Comparison of ENCODE assay signal across 19 cellular contexts in the genomic region with DNA sequence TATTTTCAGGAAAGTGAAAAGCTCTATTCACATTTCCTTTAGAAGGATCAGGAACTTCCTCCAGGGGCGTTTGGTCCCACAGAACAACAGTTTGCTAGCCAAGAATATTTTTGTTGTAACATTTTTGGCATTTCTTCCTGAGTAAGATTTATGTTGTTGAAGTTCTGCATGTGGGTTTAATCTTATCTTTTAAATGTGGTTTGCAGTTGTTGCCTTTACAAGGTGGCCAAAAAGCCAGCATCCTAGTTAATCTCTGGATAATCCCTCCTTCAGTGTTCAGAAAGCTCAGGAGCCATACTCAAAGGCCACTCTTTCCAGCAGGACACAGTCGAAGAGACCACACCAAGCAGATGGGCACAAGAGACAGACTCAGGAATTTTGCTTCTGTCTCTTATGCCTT. TPM values are rescaled to one million over a fixed set of nuclear protein-coding genes. Genes with fewer than 3 reads are reported as not detected.
A peak's percentile ranks its signal among the peaks of the same experiment; 100 is the strongest.
DNase-seq lines count a peak whose midpoint lies in the region; ATAC-seq, FAIRE-seq and TF ChIP-seq lines count a peak whose summit lies in the region.
"Had no signal": no experiment of that assay in that cellular context is flagged by ENCODE, and none has a peak within 500 bp of the region (broad histone marks: within the 10 kb centered on the region; RNA-seq: fewer than 3 reads in every experiment).

No MANE protein-coding gene starts in this region.

- H4K20me1 ChIP-seq in K562 (replicated peaks; ENCODE audit: control insufficient read depth, insufficient read depth, low read length): no peaks in the 10 kb centered on the region

- no peak overlapping the region for H3K4me2 ChIP-seq in K562 (ENCODE audit: insufficient read depth, low read length)

- H3K4me1 ChIP-seq in K562 (replicated peaks in 1 of 2; ENCODE audit: control insufficient read depth in 2 of 2, insufficient read depth in 2 of 2, low read length in 2 of 2) (no peaks in the 10 kb centered on the region; a peak in 2 of 5 replicates), iPS DF 6.9 (ENCODE audit: control insufficient read depth, insufficient read depth, low read length) (peaks cover 2% of the 10 kb centered on the region; the same call in 1 of the 2 replicates), BE2C (peaks cover 3% of the 10 kb centered on the region; the same call in 1 of the 2 replicates), right lobe of liver (no peaks in the 10 kb centered on the region)
- H3K4me1 ChIP-seq: prostate gland had no signal

- no peak for TF ChIP-seq EP300 in K562 (IDR thresholded peaks at IDR 0.05; ENCODE audit: low read length)

- H3K9ac ChIP-seq in K562 (ENCODE audit: insufficient read depth in 1 of 2, low read depth in 2 of 2, low read length in 2 of 2): no peak overlapping the region

- H3K36me3 ChIP-seq in K562 (ENCODE audit: control insufficient read depth, insufficient read depth, low read length) (no peaks in the 10 kb centered on the region), iPS DF 6.9 (ENCODE audit: control insufficient read depth, insufficient read depth, low read length) (no peaks in the 10 kb centered on the region), BE2C (no peaks in the 10 kb centered on the region), right lobe of liver (no peaks in the 10 kb centered on the region)
- H3K36me3 ChIP-seq: gastrocnemius medialis, prostate gland had no signal

- in situ Hi-C loops in K562 (cut with MboI): no loop called here

- TF ChIP-seq POLR2A in K562 (conservative IDR thresholded peaks at IDR 0.05): no peak
- TF ChIP-seq POLR2A in right lobe of liver (IDR thresholded peaks at IDR 0.05): no peak

- FAIRE-seq in K562 (lab: Jason Lieb, UNC): no peak
- FAIRE-seq: colon had no signal

- peak; percentile 6 to 19; a peak in 1 of 4 replicates for TF ChIP-seq RAD21 in K562 (CRISPR knock-in tag; conservative IDR thresholded peaks at IDR 0.05 in 1 of 2, IDR thresholded peaks at IDR 0.05 in 1 of 2)

- H3K79me2 ChIP-seq in K562 (ENCODE audit: control insufficient read depth, insufficient read depth, low read length): no peaks in the 10 kb centered on the region

- DNase-seq in AG10803 (ENCODE audit: low read depth) (peak; percentile 59), NCI-H524 treated with DMSO at 0.1 percent for 48 hours (lab: John Stamatoyannopoulos, UW) (peak; percentile 33), K562 (ENCODE audit: extremely low read depth in 1 of 4, low spot score in 3 of 4) (peak in 1 of 4 experiments; percentile 21), iPS DF 6.9 (ENCODE audit: low read depth, low spot score) (no peak), NCI-H510A treated with DMSO at 0.1 percent for 48 hours (lab: John Stamatoyannopoulos, UW) (no peak), NCI-H2029 (lab: John Stamatoyannopoulos, UW) (no peak), BE2C (no peak), right lobe of liver (no peak)
- DNase-seq: ACHN; activated CD4-positive, alpha-beta T cell treated with anti-CD3 and anti-CD28 coated beads, Interleukin-2, amount 50 U/mL, for 1 hour; CD8-positive, alpha-beta T cell; gastrocnemius medialis; NCI-H187; NCI-H446 treated with DMSO at 0.1 percent for 48 hours; T-helper 1 cell had no signal

- H3K27ac ChIP-seq in K562 (ENCODE audit: extremely low read depth, low read depth, low read length): no peak overlapping the region
- H3K27ac ChIP-seq in iPS DF 6.9 (ENCODE audit: low read length): peak overlapping the region; percentile 68
- no peak overlapping the region for H3K27ac ChIP-seq in right lobe of liver
- H3K27ac ChIP-seq: gastrocnemius medialis, prostate gland had no signal

- H3K9me1 ChIP-seq in K562 (ENCODE audit: control insufficient read depth, insufficient read depth, low read length): no peaks in the 10 kb centered on the region

- 0% methylated on average over 2 of the region's 2 CpGs for WGBS in K562 (ENCODE audit: insufficient coverage, low coverage, missing lambda C conversion rate)
- WGBS in iPS DF 6.9 (ENCODE audit: insufficient coverage, insufficient read length): no CpG with 5 or more reads among the region's 2 CpGs
- 8% methylated on average over 2 of the region's 2 CpGs for WGBS in right lobe of liver (ENCODE audit: insufficient coverage, low coverage, low lambda C conversion rate, missing lambda C conversion rate)

- ATAC-seq in K562: peak; percentile 31; the same call in 1 of the 3 replicates
- ATAC-seq in right lobe of liver: no peak
- ATAC-seq: CD8-positive, alpha-beta T cell; gastrocnemius medialis had no signal

- CTCF ChIA-PET in K562 (lab: Yijun Ruan, JAX; ENCODE audit: low intra/inter-chr PET ratio): no interaction called here

- no TSS peak for BruUV-seq in K562 (replicated peaks; lab: Mats Ljungman, UMichigan)

- H3K9me3 ChIP-seq in K562 (replicated peaks; ENCODE audit: control insufficient read depth, insufficient read depth, low read depth, low read length): no peaks in the 10 kb centered on the region
- no peaks in the 10 kb centered on the region for H3K9me3 ChIP-seq in iPS DF 6.9 (ENCODE audit: control insufficient read depth, insufficient read depth, low read length)
- H3K9me3 ChIP-seq in BE2C: no peaks in the 10 kb centered on the region
- no peaks in the 10 kb centered on the region for H3K9me3 ChIP-seq in right lobe of liver
- H3K9me3 ChIP-seq: gastrocnemius medialis, prostate gland had no signal

- H3K4me3 ChIP-seq in AG10803 (ENCODE audit: low read length) (no peak overlapping the region), K562 (no peak overlapping the region), iPS DF 6.9 (ENCODE audit: low read length) (no peak overlapping the region), BE2C (ENCODE audit: low read depth, low read length) (no peak overlapping the region), right lobe of liver (no peak overlapping the region)
- H3K4me3 ChIP-seq: gastrocnemius medialis, prostate gland had no signal

- H2AFZ ChIP-seq in K562 (ENCODE audit: low read depth, low read length): no peak overlapping the region

- peaks cover 18 to 30% of the 10 kb centered on the region in 2 experiments for H3K27me3 ChIP-seq in K562 (ENCODE audit: control insufficient read depth in 2 of 2, insufficient read depth in 2 of 2, low read length in 2 of 2)
- H3K27me3 ChIP-seq in iPS DF 6.9 (ENCODE audit: control insufficient read depth, insufficient read depth, low read length): no peaks in the 10 kb centered on the region
- H3K27me3 ChIP-seq in BE2C: no peaks in the 10 kb centered on the region
- no peaks in the 10 kb centered on the region for H3K27me3 ChIP-seq in right lobe of liver
- H3K27me3 ChIP-seq: gastrocnemius medialis had no signal

- POLR2A ChIA-PET in K562 (lab: Yijun Ruan, JAX): interaction anchor here (0.7 to 1.6 kb wide), 2 partner anchors 10 to 22 kb away, joined by 3 to 5 read pairs; no protein-coding TSS in a partner anchor

- intact Hi-C loops in K562 (cut with micrococcal nuclease) (no loop called here), right lobe of liver (cut with DNase I) (no loop called here)

- peak; percentile 20; the same call in 1 of the 2 replicates for TF ChIP-seq CTCF in AG10803 (conservative IDR thresholded peaks at IDR 0.05; ENCODE audit: low read length)
- TF ChIP-seq CTCF in K562 (IDR thresholded peaks at IDR 0.05 in 2 of 3, conservative IDR thresholded peaks at IDR 0.05 in 1 of 3; ENCODE audit: insufficient read depth in 2 of 3, low read depth in 1 of 3, low read length in 3 of 3): no peak
- TF ChIP-seq CTCF in BE2C (IDR thresholded peaks at IDR 0.05; ENCODE audit: low read depth, low read length): no peak
- TF ChIP-seq CTCF in right lobe of liver (IDR thresholded peaks at IDR 0.05): no peak

RNA-seq across cellular contexts. Expression of a gene that starts 30.0 kb away (rescaled TPM):
- total RNA-seq in K562 (2011; cell fraction: chromatin; rRNA removed; ENCODE audit: low replicate concordance): 0.23 and 1.2 TPM in 2 replicates
- total RNA-seq in K562 (2011; cell fraction: nucleolus; rRNA removed): 0.26 and 0.33 TPM in 2 replicates
- 0.22 and 0.92 TPM in 2 replicates for total RNA-seq in K562 (2011; cell fraction: nucleoplasm; rRNA removed)
- total RNA-seq in K562 (2014; rRNA removed) (0.09 and 0.29 TPM in 2 replicates), K562 (2014; rRNA removed; fragmentation: Illumina TruSeq; extraction: Trizol) (0.26 and 0.33 TPM in 2 replicates), K562 (2015; rRNA removed; fragmentation: Illumina TruSeq; extraction: Trizol) (0.11 and 0.43 TPM in 2 replicates), K562 (2021) (0.54 and 0.55 TPM in 2 replicates), right lobe of liver (under 1 TPM in 5 of 6 experiments, not detected in 1; 0.05 to 0.68 (median 0.27) TPM)
- polyA plus RNA-seq in K562 (2011; rRNA removed) (0.37 and 0.54 TPM in 2 replicates), K562 (2014; fragmentation: Illumina TruSeq; extraction: Trizol) (0.22 and 0.28 TPM in 2 replicates), K562 (2014; fragmentation: Nextera tagmentation; extraction: Ambion mirVana) (under 1 TPM; 0.10 to 0.18 TPM), K562 (2014; rRNA removed) (0.27 and 1.2 TPM in 2 replicates)
- polyA plus RNA-seq in K562 (2011; cell fraction: cytosol; rRNA removed): 0.13 and 0.16 TPM in 2 replicates
- polyA plus RNA-seq in K562 (2011; cell fraction: nucleus; rRNA removed): 0.24 and 0.28 TPM in 2 replicates
- polyA plus RNA-seq in K562 (2012): 0.29 and 0.38 TPM in 2 replicates
- 0.81 and 0.96 TPM in 2 replicates for polyA minus RNA-seq in K562 (2011; rRNA and poly(A)+ RNA removed)
- polyA minus RNA-seq in K562 (2011; cell fraction: cytosol; rRNA and poly(A)+ RNA removed): 1.3 TPM in 1 of 2 replicates, not detected in the other
- 0.33 TPM in 1 of 2 replicates, not detected in the other for polyA minus RNA-seq in K562 (2011; cell fraction: nucleus; rRNA and poly(A)+ RNA removed)
- not detected for polyA plus RNA-seq in BE2C (2012; ENCODE audit: insufficient read depth, insufficient read length, low read depth)
- total RNA-seq: mesothelial cell of epicardium had no signal
- polyA plus RNA-seq: neural cell had no signal

RNA-seq across cellular contexts. Expression of a gene that starts 53.3 kb away (rescaled TPM):
- total RNA-seq in K562 (2011; cell fraction: chromatin; rRNA removed; ENCODE audit: low replicate concordance): 34.6 and 71.6 TPM in 2 replicates
- total RNA-seq in K562 (2011; cell fraction: nucleolus; rRNA removed): 12.8 and 16.8 TPM in 2 replicates
- 30.2 and 45.5 TPM in 2 replicates for total RNA-seq in K562 (2011; cell fraction: nucleoplasm; rRNA removed)
- 20.7 and 23.5 TPM in 2 replicates for total RNA-seq in K562 (2014; rRNA removed)
- 45.4 and 47.0 TPM in 2 replicates for total RNA-seq in K562 (2014; rRNA removed; fragmentation: Illumina TruSeq; extraction: Trizol)
- total RNA-seq in K562 (2015; rRNA removed; fragmentation: Illumina TruSeq; extraction: Trizol): 53.2 and 59.0 TPM in 2 replicates
- 39.8 and 40.2 TPM in 2 replicates for total RNA-seq in K562 (2021)
- polyA plus RNA-seq in K562 (2011; rRNA removed): 14.7 and 22.5 TPM in 2 replicates
- polyA plus RNA-seq in K562 (2011; cell fraction: cytosol; rRNA removed): 15.1 and 16.9 TPM in 2 replicates
- 34.0 and 44.0 TPM in 2 replicates for polyA plus RNA-seq in K562 (2011; cell fraction: nucleus; rRNA removed)
- polyA plus RNA-seq in K562 (2012): 38.4 and 48.8 TPM in 2 replicates
- polyA plus RNA-seq in K562 (2014; fragmentation: Illumina TruSeq; extraction: Trizol): 58.5 and 67.9 TPM in 2 replicates
- 10 to 100 TPM; 17.4 to 35.4 TPM for polyA plus RNA-seq in K562 (2014; fragmentation: Nextera tagmentation; extraction: Ambion mirVana)
- polyA plus RNA-seq in K562 (2014; rRNA removed): 14.8 and 15.7 TPM in 2 replicates
- 35.7 and 38.3 TPM in 2 replicates for polyA minus RNA-seq in K562 (2011; rRNA and poly(A)+ RNA removed)
- 31.4 and 42.8 TPM in 2 replicates for polyA minus RNA-seq in K562 (2011; cell fraction: cytosol; rRNA and poly(A)+ RNA removed)
- polyA minus RNA-seq in K562 (2011; cell fraction: nucleus; rRNA and poly(A)+ RNA removed): 49.4 and 57.8 TPM in 2 replicates
- polyA plus RNA-seq in BE2C (2012; ENCODE audit: insufficient read depth, insufficient read length, low read depth): 40.2 TPM
- 10 to 100 TPM in 1 of 6 experiments, 1 to 10 TPM in 5; 5.8 to 11.6 (median 8.5) TPM for total RNA-seq in right lobe of liver

Comparison
In these comparisons a context has a peak if more than half of its experiments do, and no peak if none do; other contexts are left out.
1. DNase-seq: peak in AG10803 (single experiment) and NCI-H524 treated with DMSO at 0.1 percent for 48 hours (single experiment); none in iPS DF 6.9 (single experiment), NCI-H510A treated with DMSO at 0.1 percent for 48 hours (single experiment), NCI-H2029 (single experiment), BE2C (single experiment) and right lobe of liver (0 of 3).